22 cellular contexts compared by ENCODE assay signal in genomic region chr6:73248192-73248898, GRCh38. TPM values are rescaled to one million over a fixed set of nuclear protein-coding genes. Genes with fewer than 3 reads are reported as not detected.
"Had no signal": no experiment of that assay in that cellular context is flagged by ENCODE, and none has a peak within 500 bp of the region (broad histone marks: within the 10 kb centered on the region; RNA-seq: fewer than 3 reads in every experiment).

No MANE protein-coding gene starts in this region.

- ATAC-seq: natural killer cell treated with Interleukin-12 subunit alpha and Interleukin-12 subunit beta and Interleukin-15 and Interleukin-18, amount 100 ng/mL, for 72 hours had no signal

- H3K4me3 Mint-ChIP-seq: natural killer cell treated with Interleukin-12 subunit alpha and Interleukin-12 subunit beta and Interleukin-15 and Interleukin-18, amount 100 ng/mL, for 72 hours had no signal

- H3K27ac ChIP-seq: esophagus squamous epithelium, stomach, testis had no signal

- H3K4me3 ChIP-seq: esophagus squamous epithelium, stomach, testis had no signal

- H3K4me1 ChIP-seq: esophagus squamous epithelium, stomach, testis had no signal

- H3K36me3 Mint-ChIP-seq: natural killer cell treated with Interleukin-12 subunit alpha and Interleukin-12 subunit beta and Interleukin-15 and Interleukin-18, amount 100 ng/mL, for 72 hours had no signal

- H3K27ac Mint-ChIP-seq: natural killer cell treated with Interleukin-12 subunit alpha and Interleukin-12 subunit beta and Interleukin-15 and Interleukin-18, amount 100 ng/mL, for 72 hours had no signal

- DNase-seq: activated CD4-positive, alpha-beta T cell treated with anti-CD3 and anti-CD28 coated beads for 1 hour; activated CD4-positive, alpha-beta T cell treated with anti-CD3 and anti-CD28 coated beads, Interleukin-2, amount 50 U/mL, for 4 hours; activated naive CD4-positive, alpha-beta T cell; activated T-cell treated with anti-CD3 and anti-CD28 coated beads for 4 hours; aorta; cortex of kidney; effector CD4-positive, alpha-beta T cell; esophagus squamous epithelium; hypothalamus; kidney; occipital lobe; stimulated activated CD4-positive, alpha-beta T cell treated with anti-CD3 and anti-CD28 coated beads, Interleukin-1b, Interleukin-23, amount 100 ng/mL, for 48 hours; stomach; T1000; testis had no signal

- H3K9me3 Mint-ChIP-seq: natural killer cell treated with Interleukin-12 subunit alpha and Interleukin-12 subunit beta and Interleukin-15 and Interleukin-18, amount 100 ng/mL, for 72 hours had no signal

- H3K9me3 ChIP-seq: esophagus squamous epithelium, stomach, testis had no signal

- H3K36me3 ChIP-seq: esophagus squamous epithelium, stomach had no signal

RNA-seq across cellular contexts. Expression of gene KHDC1L, which starts 23.0 kb away (rescaled TPM):
- total RNA-seq: endothelial cell of umbilical vein, esophagus squamous epithelium, glomerular endothelial cell, kidney, liver, mesenteric fat pad, pulmonary artery endothelial cell, stomach, ureter had no signal
